ENCODE assay signal across 17 cellular contexts in genomic region chr2:50650398-50650810, GRCh38.
"Had no signal": no experiment of that assay in that cellular context is flagged by ENCODE, and none has a peak within 500 bp of the region (broad histone marks: within the 10 kb centered on the region; RNA-seq: fewer than 3 reads in every experiment).

No MANE protein-coding gene starts in this region.

- H3K4me3 Mint-ChIP-seq: activated CD8-positive, alpha-beta T cell treated with anti-CD3 and anti-CD28 coated beads, Interleukin-2, amount 10 ng/mL, durations not matched to agents 7 days and 5 days; activated T-helper 1 cell treated with anti-CD3 and anti-CD28 coated beads, Interleukin-12 subunit alpha, Interleukin-12 subunit beta, Interleukin-2, Interleukin-4 antibody, amounts not matched to agents 30 ng/mL and 10 ng/mL and 1 ng/mL, durations not matched to agents 14 hours and 24 hours and 36 hours; central memory CD8-positive, alpha-beta T cell; immature natural killer cell; natural killer cell; T-cell; type B pancreatic cell had no signal

- H3K4me1 Mint-ChIP-seq: central memory CD8-positive, alpha-beta T cell; immature natural killer cell; natural killer cell; T-cell had no signal

- H3K36me3 Mint-ChIP-seq: immature natural killer cell, natural killer cell, T-cell, type B pancreatic cell had no signal

- H3K27me3 Mint-ChIP-seq: central memory CD8-positive, alpha-beta T cell; T-cell had no signal

- ATAC-seq: activated CD8-positive, alpha-beta T cell treated with anti-CD3 and anti-CD28 coated beads, Interleukin-2, amount 10 ng/mL, durations not matched to agents 7 days and 5 days; left cardiac atrium; mucosa of descending colon; natural killer cell; T-cell had no signal

- DNase-seq: activated CD4-positive, alpha-beta T cell treated with anti-CD3 and anti-CD28 coated beads for 4 hours; activated CD8-positive, alpha-beta T cell treated with anti-CD3 and anti-CD28 coated beads, Interleukin-2, amount 10 ng/mL, durations not matched to agents 7 days and 5 days; activated naive CD4-positive, alpha-beta T cell; cortex of kidney; effector CD8-positive, alpha-beta T cell; glutamatergic neuron; immature natural killer cell; left cardiac atrium; mucosa of descending colon; natural killer cell; stimulated activated CD4-positive, alpha-beta T cell treated with anti-CD3 and anti-CD28 coated beads, Interleukin-2, amount 100 ng/mL, for 48 hours; stimulated activated naive CD4-positive, alpha-beta T cell treated with Interleukin-2 at 50 U/mL for 16 hours; T-cell; WERI-Rb-1 had no signal

- H3K27ac Mint-ChIP-seq: activated CD8-positive, alpha-beta T cell treated with anti-CD3 and anti-CD28 coated beads, Interleukin-2, amount 10 ng/mL, durations not matched to agents 7 days and 5 days; activated T-helper 1 cell treated with anti-CD3 and anti-CD28 coated beads, Interleukin-12 subunit alpha, Interleukin-12 subunit beta, Interleukin-2, Interleukin-4 antibody, amounts not matched to agents 30 ng/mL and 10 ng/mL and 1 ng/mL, durations not matched to agents 14 hours and 24 hours and 36 hours; immature natural killer cell; natural killer cell; T-cell; type B pancreatic cell had no signal

- H3K9me3 Mint-ChIP-seq: type B pancreatic cell had no signal
